In genomic region chr14:30017370-30017993, GRCh38 we compare ENCODE assay signal across 8 cellular contexts.
"Had no signal": no experiment of that assay in that cellular context is flagged by ENCODE, and none has a peak within 500 bp of the region (broad histone marks: within the 10 kb centered on the region; RNA-seq: fewer than 3 reads in every experiment).

No MANE protein-coding gene starts in this region.

- ATAC-seq: GM23338, K562 had no signal

- H3K27ac Mint-ChIP-seq: GM23338, H9 had no signal

- H3K4me1 Mint-ChIP-seq: GM23338, H9 had no signal

- H2AFZ ChIP-seq: GM23338 had no signal

- H3K4me2 ChIP-seq: GM23338 had no signal

- H3K4me3 ChIP-seq: GM23338, K562 had no signal

- DNase-seq: H9, HCEC 1CT, IMR-90 had no signal

- H3K4me3 Mint-ChIP-seq: GM23338, H9 had no signal

- FAIRE-seq: H1, H54, K562 had no signal

- H3K27ac ChIP-seq: HL-60 had no signal
